ENCODE assay signal across 7 cellular contexts in the genomic region with DNA sequence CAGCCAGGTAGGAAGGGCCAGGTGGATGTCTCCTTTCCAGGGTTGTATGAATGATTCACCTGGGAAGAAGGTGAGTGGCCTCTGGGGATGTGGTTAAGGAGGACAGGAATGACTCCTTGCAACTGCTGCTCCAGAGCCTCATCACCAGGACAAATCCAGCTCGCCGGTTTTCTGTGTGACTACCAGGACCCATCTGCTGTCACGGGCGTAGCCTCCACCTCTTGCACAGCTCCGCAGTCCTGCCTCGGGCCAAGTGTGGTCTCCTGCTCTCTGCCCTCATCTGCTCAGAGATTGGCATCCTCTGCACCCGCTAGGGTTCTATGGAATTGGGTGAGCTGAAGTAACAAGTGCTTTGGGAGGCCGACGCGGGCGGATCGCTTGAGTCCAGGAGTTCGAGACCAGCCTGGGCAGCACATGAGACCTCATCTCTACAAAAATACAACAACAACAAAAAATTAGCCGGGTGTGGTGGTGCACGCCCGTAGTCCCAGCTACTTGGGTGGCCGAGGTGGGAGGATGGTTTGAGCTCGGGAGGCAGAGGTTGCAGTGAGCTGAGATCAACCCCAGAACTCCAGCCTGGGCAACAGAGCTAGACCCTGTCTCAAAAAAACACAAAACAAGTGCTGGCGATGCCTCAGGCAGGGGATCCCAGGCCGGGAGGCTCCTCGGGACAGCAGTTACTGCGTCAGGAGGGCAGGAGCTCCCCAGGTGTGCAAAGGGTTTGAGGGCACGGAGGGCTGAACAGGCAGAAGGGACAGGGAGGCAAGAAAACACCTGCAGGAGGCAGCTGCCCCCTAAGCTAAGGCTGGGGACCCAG. TPM values are rescaled to one million over a fixed set of nuclear protein-coding genes. Genes with fewer than 3 reads are reported as not detected.
DNase-seq lines count a peak whose midpoint lies in the region; ATAC-seq and TF ChIP-seq lines count a peak whose summit lies in the region.

No MANE protein-coding gene starts in this region.

- POLR2A ChIA-PET in activated CD8-positive, alpha-beta T cell treated with anti-CD3 and anti-CD28 coated beads for 36 hours (lab: Charles Lee), result interaction anchor here (1.3 to 2.9 kb wide), 5 partner anchors 9 to 148 kb away, joined by 6 to 15 read pairs (median 11); partner anchors contain the start of genes DTYMK, ING5 and RTP5

- no peak for TF ChIP-seq CTCF in activated CD8-positive, alpha-beta T cell treated with anti-CD3 and anti-CD28 coated beads for 36 hours (IDR thresholded peaks at IDR 0.05)

- peak overlapping the region; percentile 51 for H3K4me3 ChIP-seq in iPS-18c (ENCODE audit: insufficient read depth, low read depth, low read length)

- H3K9me3 ChIP-seq in iPS-18c (ENCODE audit: control insufficient read depth, insufficient read depth, low read length), result no peaks in the 10 kb centered on the region

- peak overlapping the region; percentile 47 for H3K4me3 Mint-ChIP-seq in activated CD8-positive, alpha-beta T cell treated with anti-CD3 and anti-CD28 coated beads for 36 hours
- peak overlapping the region; percentile 73 for H3K4me3 Mint-ChIP-seq in stimulated activated memory B cell treated with anti-CD40 and anti-IgM and Interleukin-4, amounts not matched to agents 10 μg/mL and 1 μg/mL and 100 μg/mL, for 72 hours

- no peaks in the 10 kb centered on the region for H3K9me3 Mint-ChIP-seq in activated CD8-positive, alpha-beta T cell treated with anti-CD3 and anti-CD28 coated beads for 36 hours
- H3K9me3 Mint-ChIP-seq in stimulated activated memory B cell treated with anti-CD40 and anti-IgM and Interleukin-4, amounts not matched to agents 10 μg/mL and 1 μg/mL and 100 μg/mL, for 72 hours, result peaks cover 5% of the 10 kb centered on the region

- no peaks in the 10 kb centered on the region for H3K27me3 Mint-ChIP-seq in activated CD8-positive, alpha-beta T cell treated with anti-CD3 and anti-CD28 coated beads for 36 hours
- no peaks in the 10 kb centered on the region for H3K27me3 Mint-ChIP-seq in stimulated activated memory B cell treated with anti-CD40 and anti-IgM and Interleukin-4, amounts not matched to agents 10 μg/mL and 1 μg/mL and 100 μg/mL, for 72 hours

- peaks cover 44% of the 10 kb centered on the region for H3K4me1 Mint-ChIP-seq in activated CD8-positive, alpha-beta T cell treated with anti-CD3 and anti-CD28 coated beads for 36 hours (ENCODE audit: low read depth)
- peaks cover 58% of the 10 kb centered on the region for H3K4me1 Mint-ChIP-seq in stimulated activated memory B cell treated with anti-CD40 and anti-IgM and Interleukin-4, amounts not matched to agents 10 μg/mL and 1 μg/mL and 100 μg/mL, for 72 hours

- no peak for DNase-seq in activated CD8-positive, alpha-beta T cell treated with anti-CD3 and anti-CD28 coated beads for 36 hours
- DNase-seq in NCI-H1417 treated with DMSO at 0.1 percent for 48 hours (lab: John Stamatoyannopoulos, UW) (no peak), NCI-H128 (lab: John Stamatoyannopoulos, UW; ENCODE audit: unreplicated experiment) (no peak)
- no peak for DNase-seq in NK-92 treated with Interleukin-12 subunit alpha and Interleukin-12 subunit beta, amount 100 ng/mL, for 24 hours (lab: John Stamatoyannopoulos, UW)

- H3K27ac Mint-ChIP-seq in activated CD8-positive, alpha-beta T cell treated with anti-CD3 and anti-CD28 coated beads for 36 hours, result no peak overlapping the region
- peak overlapping the region; percentile 69 for H3K27ac Mint-ChIP-seq in stimulated activated memory B cell treated with anti-CD40 and anti-IgM and Interleukin-4, amounts not matched to agents 10 μg/mL and 1 μg/mL and 100 μg/mL, for 72 hours

- peak; percentile 2 for ATAC-seq in HG03342 (IDR thresholded peaks at IDR 0.05; ENCODE audit: unreplicated experiment)
- ATAC-seq in activated CD8-positive, alpha-beta T cell treated with anti-CD3 and anti-CD28 coated beads for 36 hours, result no peak
- no peak for ATAC-seq in stimulated activated memory B cell treated with anti-CD40 and anti-IgM and Interleukin-4, amounts not matched to agents 10 μg/mL and 1 μg/mL and 100 μg/mL, for 72 hours

- intact Hi-C loops in activated CD8-positive, alpha-beta T cell treated with anti-CD3 and anti-CD28 coated beads for 36 hours (cut with micrococcal nuclease), result loop anchor here (10.0 kb wide), 1 partner anchor 131 kb away; the partner anchor contains the start of gene RTP5

- H3K36me3 Mint-ChIP-seq in activated CD8-positive, alpha-beta T cell treated with anti-CD3 and anti-CD28 coated beads for 36 hours (ENCODE audit: low read depth), result peaks cover 16% of the 10 kb centered on the region
- H3K36me3 Mint-ChIP-seq in stimulated activated memory B cell treated with anti-CD40 and anti-IgM and Interleukin-4, amounts not matched to agents 10 μg/mL and 1 μg/mL and 100 μg/mL, for 72 hours, result peaks cover 23% of the 10 kb centered on the region

- CTCF ChIA-PET in activated CD8-positive, alpha-beta T cell treated with anti-CD3 and anti-CD28 coated beads for 36 hours (lab: Charles Lee), result interaction anchor here (0.7 to 5.4 kb wide), 9 partner anchors 10 to 145 kb away, joined by 3 to 38 read pairs (median 3); partner anchors contain the start of gene ING5

RNA-seq across cellular contexts. Expression of gene D2HGDH, which starts 0.8 kb away (rescaled TPM):
- 10 to 100 TPM; 39.4 to 42.6 TPM for total RNA-seq in activated CD8-positive, alpha-beta T cell treated with anti-CD3 and anti-CD28 coated beads for 36 hours

RNA-seq across cellular contexts. Expression of gene ING5, which starts 31.8 kb away (rescaled TPM):
- 10 to 100 TPM; 37.7 to 41.3 TPM for total RNA-seq in activated CD8-positive, alpha-beta T cell treated with anti-CD3 and anti-CD28 coated beads for 36 hours

RNA-seq across cellular contexts. Expression of gene GAL3ST2, which starts 43.0 kb away (rescaled TPM):
- total RNA-seq in activated CD8-positive, alpha-beta T cell treated with anti-CD3 and anti-CD28 coated beads for 36 hours, result under 1 TPM; 0.89 to 0.95 TPM

RNA-seq across cellular contexts. Expression of gene DTYMK, which starts 47.0 kb away (rescaled TPM):
- 10 to 100 TPM; 87.1 to 91.9 TPM for total RNA-seq in activated CD8-positive, alpha-beta T cell treated with anti-CD3 and anti-CD28 coated beads for 36 hours
